In the genomic region with DNA sequence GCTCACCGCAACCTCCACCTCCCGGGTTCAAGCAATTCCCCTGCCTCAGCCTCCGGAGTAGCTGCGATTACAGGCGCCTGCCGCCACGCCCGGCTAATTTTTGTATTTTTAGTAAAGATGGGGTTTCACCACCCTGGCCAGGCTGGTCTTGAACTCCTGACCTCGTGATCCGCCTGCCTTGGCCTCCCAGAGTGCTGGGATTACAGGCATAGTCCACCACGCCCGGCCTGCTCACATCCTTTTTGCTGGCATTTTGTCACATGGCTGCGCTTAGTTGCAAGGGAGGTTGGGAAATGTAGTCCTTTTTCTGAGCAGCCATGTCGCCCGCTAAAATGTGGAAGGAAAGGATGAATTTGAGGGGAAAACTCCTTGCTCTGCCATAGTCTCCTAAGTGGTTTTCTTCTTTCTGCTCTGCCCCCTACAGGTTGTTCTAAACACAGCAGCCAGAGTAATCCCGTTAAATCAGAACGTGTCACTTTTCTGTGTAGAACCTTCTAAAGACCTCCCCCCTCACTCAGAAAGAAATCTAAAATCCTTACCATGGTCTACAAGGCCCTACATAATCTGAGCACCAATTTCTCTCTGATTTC, we compare ENCODE assay signal across 8 cellular contexts. TPM values are rescaled to one million over a fixed set of nuclear protein-coding genes. Genes with fewer than 3 reads are reported as not detected.
DNase-seq lines count a peak whose midpoint lies in the region; ATAC-seq and FAIRE-seq lines count a peak whose summit lies in the region.

No MANE protein-coding gene starts in this region.

- DNase-seq in Kasumi-1 (lab: John Stamatoyannopoulos, UW) = peak; percentile 80 to 83
- DNase-seq in right cardiac atrium = peak; percentile 76 to 85 (median 80)
- peak; percentile 81 for DNase-seq in renal cortical epithelial cell (ENCODE audit: low read depth)
- DNase-seq in activated CD4-positive, alpha-beta T cell treated with anti-CD3 and anti-CD28 coated beads, Interleukin-2, amount 10 ng/mL, durations not matched to agents 7 days and 5 days = no peak
- DNase-seq in DMS79 (lab: John Stamatoyannopoulos, UW) = no peak

- H3K4me1 Mint-ChIP-seq in activated CD4-positive, alpha-beta T cell treated with anti-CD3 and anti-CD28 coated beads, Interleukin-2, amount 10 ng/mL, durations not matched to agents 7 days and 5 days = no peaks in the 10 kb centered on the region

- ATAC-seq in right cardiac atrium = peak; percentile 81 to 89
- no peak for ATAC-seq in HG03439 (IDR thresholded peaks at IDR 0.05; ENCODE audit: unreplicated experiment)

- H3K4me3 Mint-ChIP-seq in activated CD4-positive, alpha-beta T cell treated with anti-CD3 and anti-CD28 coated beads, Interleukin-2, amount 10 ng/mL, durations not matched to agents 7 days and 5 days = no peak overlapping the region

- H3K27me3 ChIP-seq in right cardiac atrium (ENCODE audit: control insufficient read depth, insufficient read depth) = no peaks in the 10 kb centered on the region

- WGBS in right cardiac atrium = 47% methylated on average over 17 of the region's 17 CpGs

- H3K9me3 ChIP-seq in right cardiac atrium (ENCODE audit: control insufficient read depth, low read length) = no peaks in the 10 kb centered on the region

- peaks cover 36% of the 10 kb centered on the region for H3K27me3 Mint-ChIP-seq in activated CD4-positive, alpha-beta T cell treated with anti-CD3 and anti-CD28 coated beads, Interleukin-2, amount 10 ng/mL, durations not matched to agents 7 days and 5 days

- no peaks in the 10 kb centered on the region for H3K36me3 Mint-ChIP-seq in activated CD4-positive, alpha-beta T cell treated with anti-CD3 and anti-CD28 coated beads, Interleukin-2, amount 10 ng/mL, durations not matched to agents 7 days and 5 days (ENCODE audit: low read depth)

- H3K9me3 Mint-ChIP-seq in activated CD4-positive, alpha-beta T cell treated with anti-CD3 and anti-CD28 coated beads, Interleukin-2, amount 10 ng/mL, durations not matched to agents 7 days and 5 days = no peaks in the 10 kb centered on the region

- intact Hi-C loops in right cardiac atrium (cut with DNase I) = loop anchor here in 1 of 4 donors (5.0 kb wide), 1 partner anchor 629 kb away; no protein-coding TSS in a partner anchor

- H3K27ac Mint-ChIP-seq in activated CD4-positive, alpha-beta T cell treated with anti-CD3 and anti-CD28 coated beads, Interleukin-2, amount 10 ng/mL, durations not matched to agents 7 days and 5 days = no peak overlapping the region

- H3K4me3 ChIP-seq in right cardiac atrium (ENCODE audit: low read length) = no peak overlapping the region

- CTCF ChIA-PET in activated CD4-positive, alpha-beta T cell treated with anti-CD3 and anti-CD28 coated beads, Interleukin-2, amount 10 ng/mL, durations not matched to agents 7 days and 5 days (lab: Charles Lee) = interaction anchor here (1.1 kb wide), 1 partner anchor 70 kb away, joined by 4 read pairs; no protein-coding TSS in a partner anchor

- peak; percentile 98 for FAIRE-seq in G401.6 (lab: Jason Lieb, UNC)

- peak overlapping the region; percentile 33 for H3K27ac ChIP-seq in angular gyrus (ENCODE audit: low read depth, low read length)
- H3K27ac ChIP-seq in right cardiac atrium (ENCODE audit: low read length) = no peak overlapping the region

- no peaks in the 10 kb centered on the region for H3K4me1 ChIP-seq in right cardiac atrium (ENCODE audit: control insufficient read depth, insufficient read depth, low read length)

- POLR2A ChIA-PET in activated CD4-positive, alpha-beta T cell treated with anti-CD3 and anti-CD28 coated beads, Interleukin-2, amount 10 ng/mL, durations not matched to agents 7 days and 5 days (lab: Charles Lee) = no interaction called here

RNA-seq across cellular contexts. Expression of a gene that starts 57.8 kb away (rescaled TPM):
- 100 to 1,000 TPM; 198 to 242 (median 239) TPM for total RNA-seq in right cardiac atrium
- 170 TPM for polyA plus RNA-seq in right cardiac atrium
- 386 and 419 TPM in 2 replicates for total RNA-seq in renal cortical epithelial cell
- total RNA-seq in activated CD4-positive, alpha-beta T cell treated with anti-CD3 and anti-CD28 coated beads, Interleukin-2, amount 10 ng/mL, durations not matched to agents 7 days and 5 days = 100 to 1,000 TPM; 168 to 171 TPM

Comparison
In these comparisons a context has a peak if more than half of its experiments do, and no peak if none do; other contexts are left out.
1. DNase-seq: peak in Kasumi-1 (2 of 2), right cardiac atrium (3 of 3) and renal cortical epithelial cell (single experiment); none in activated CD4-positive, alpha-beta T cell treated with anti-CD3 and anti-CD28 coated beads, Interleukin-2, amount 10 ng/mL, durations not matched to agents 7 days and 5 days (single experiment) and DMS79 (single experiment).